In genomic region chr5:86570427-86571083, GRCh38 we compare ENCODE assay signal across 19 cellular contexts. TPM values are rescaled to one million over a fixed set of nuclear protein-coding genes. Genes with fewer than 3 reads are reported as not detected.
A peak's percentile ranks its signal among the peaks of the same experiment; 100 is the strongest.
DNase-seq lines count a peak whose midpoint lies in the region; ATAC-seq and TF ChIP-seq lines count a peak whose summit lies in the region.
"Had no signal": no experiment of that assay in that cellular context is flagged by ENCODE, and none has a peak within 500 bp of the region (broad histone marks: within the 10 kb centered on the region; RNA-seq: fewer than 3 reads in every experiment).

No MANE protein-coding gene starts in this region.

- intact Hi-C loops in right cardiac atrium (cut with DNase I), result no loop called here
- intact Hi-C loops in cardiac septum (cut with DNase I), result no loop called here
- intact Hi-C loops in esophagus squamous epithelium (cut with DNase I), result no loop called here

- POLR2A ChIA-PET in RWPE1 (lab: Yijun Ruan, JAX; ENCODE audit: low non-redundant PET), result no interaction called here

- ATAC-seq in right cardiac atrium (no peak), GM19324 (IDR thresholded peaks at IDR 0.05; ENCODE audit: low FRiP score, unreplicated experiment) (no peak)
- ATAC-seq: heart right ventricle had no signal

- no peaks in the 10 kb centered on the region for H3K36me3 ChIP-seq in esophagus squamous epithelium
- H3K36me3 ChIP-seq: brain microvascular endothelial cell, heart right ventricle, SJSA1, stomach, transverse colon had no signal

- WGBS in right cardiac atrium, result 93% methylated on average over 20 of the region's 20 CpGs
- 66 to 80% methylated on average over 4 to 13 of the region's 20 CpGs for WGBS in esophagus squamous epithelium, 2 donors

- H3K9me3 ChIP-seq in right cardiac atrium (ENCODE audit: control insufficient read depth, low read length) (no peaks in the 10 kb centered on the region), esophagus squamous epithelium (no peaks in the 10 kb centered on the region)
- H3K9me3 ChIP-seq: SJSA1, stomach, transverse colon had no signal

- H3K4me3 ChIP-seq in right cardiac atrium (ENCODE audit: low read length), result no peak overlapping the region
- H3K4me3 ChIP-seq in esophagus squamous epithelium, result no peak overlapping the region
- H3K4me3 ChIP-seq: heart right ventricle, SJSA1, stomach, transverse colon had no signal

- peak in 2 of 3 donors; percentile 29 to 58 for DNase-seq in right cardiac atrium
- DNase-seq in cardiac septum (ENCODE audit: low spot score), result no peak
- DNase-seq in NCI-H2029 treated with DMSO at 0.1 percent for 48 hours (lab: John Stamatoyannopoulos, UW), result peak; percentile 79
- DNase-seq in glomerular visceral epithelial cell (ENCODE audit: extremely low spot score), result peak; percentile 41
- no peak for DNase-seq in esophagus squamous epithelium (lab: John Stamatoyannopoulos, UW)
- no peak for DNase-seq in RWPE1 (ENCODE audit: low spot score)
- DNase-seq in KG1 (lab: John Stamatoyannopoulos, UW), result no peak
- DNase-seq: activated CD4-positive, alpha-beta T cell treated with anti-CD3 and anti-CD28 coated beads for 48 hours; activated T-cell treated with anti-CD3 and anti-CD28 coated beads, Interleukin-2, amount 50 U/mL, for 24 hours; brain microvascular endothelial cell; heart right ventricle; NCI-H524 treated with DMSO at 0.1 percent for 48 hours; stimulated activated CD8-positive, alpha-beta memory T cell treated with anti-CD3 and anti-CD28 coated beads, Interleukin-4, amount 100 ng/mL, for 48 hours; stomach; transverse colon had no signal

- TF ChIP-seq POLR2A in esophagus squamous epithelium (IDR thresholded peaks at IDR 0.05), result no peak

- H3K27me3 ChIP-seq in right cardiac atrium (ENCODE audit: control insufficient read depth, insufficient read depth) (no peaks in the 10 kb centered on the region), esophagus squamous epithelium (no peaks in the 10 kb centered on the region)
- H3K27me3 ChIP-seq: brain microvascular endothelial cell, heart right ventricle, SJSA1, stomach, transverse colon had no signal

- TF ChIP-seq CTCF in esophagus squamous epithelium (IDR thresholded peaks at IDR 0.05) (no peak), RWPE1 (conservative IDR thresholded peaks at IDR 0.05; ENCODE audit: low read depth) (no peak)

- H3K4me1 ChIP-seq in right cardiac atrium (ENCODE audit: control insufficient read depth, insufficient read depth, low read length) (no peaks in the 10 kb centered on the region), esophagus squamous epithelium (no peaks in the 10 kb centered on the region)
- H3K4me1 ChIP-seq: heart right ventricle, SJSA1, stomach, transverse colon had no signal

- CTCF ChIA-PET in RWPE1 (lab: Yijun Ruan, JAX), result no interaction called here

- H3K27ac ChIP-seq in right cardiac atrium (ENCODE audit: low read length) (no peak overlapping the region), esophagus squamous epithelium (no peak overlapping the region), RWPE1 (no peak overlapping the region)
- H3K27ac ChIP-seq: brain microvascular endothelial cell, epithelial cell of prostate, heart right ventricle, KMS-11, SJSA1, stomach, transverse colon had no signal

RNA-seq across cellular contexts. Expression of gene COX7C, which starts 47.2 kb away (rescaled TPM):
- total RNA-seq in right cardiac atrium, result 1,000 to 10,000 TPM; 1,565 to 2,029 (median 1,869) TPM
- 4,067 TPM for polyA plus RNA-seq in right cardiac atrium
- 1,422 TPM for total RNA-seq in cardiac septum
- 100 to 1,000 TPM; 508 to 639 (median 545) TPM for total RNA-seq in esophagus squamous epithelium

Comparison
In these comparisons a context has a peak if more than half of its experiments do, and no peak if none do; other contexts are left out.
1. DNase-seq: peak in right cardiac atrium (2 of 3), NCI-H2029 treated with DMSO at 0.1 percent for 48 hours (single experiment) and glomerular visceral epithelial cell (single experiment); none in cardiac septum (single experiment), esophagus squamous epithelium (single experiment), RWPE1 (single experiment) and KG1 (single experiment).